In the genomic region with DNA sequence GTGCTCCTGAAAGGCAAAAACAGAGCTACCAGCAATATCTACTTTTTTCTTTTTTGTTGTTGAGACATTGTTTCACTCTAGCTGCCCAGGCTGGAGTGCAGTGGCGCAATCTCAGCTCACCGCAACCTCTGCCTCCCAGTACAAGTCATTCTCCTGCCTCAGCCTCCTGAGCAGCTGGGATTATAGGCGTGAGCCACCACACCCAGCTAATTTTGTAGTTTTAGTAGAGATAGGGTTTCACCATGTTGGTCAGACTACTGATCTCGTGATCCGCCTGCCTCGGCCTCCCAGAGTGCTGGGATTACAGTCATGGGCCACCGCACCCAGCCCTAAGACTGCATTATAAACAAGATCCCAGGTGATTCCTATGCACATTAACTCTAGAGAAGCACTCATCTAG, we compare ENCODE assay signal across 20 cellular contexts. TPM values are rescaled to one million over a fixed set of nuclear protein-coding genes. Genes with fewer than 3 reads are reported as not detected.
DNase-seq lines count a peak whose midpoint lies in the region; ATAC-seq, FAIRE-seq and TF ChIP-seq lines count a peak whose summit lies in the region.
"Had no signal": no experiment of that assay in that cellular context is flagged by ENCODE, and none has a peak within 500 bp of the region (broad histone marks: within the 10 kb centered on the region; RNA-seq: fewer than 3 reads in every experiment).

No MANE protein-coding gene starts in this region.

- no peaks in the 10 kb centered on the region for H3K4me1 ChIP-seq in endodermal cell (ENCODE audit: control insufficient read depth, insufficient read depth, low read length)

- no peak for FAIRE-seq in GM19239 (lab: Jason Lieb, UNC)
- FAIRE-seq: D721Med had no signal

- H3K27ac Mint-ChIP-seq in endodermal cell (peak overlapping the region; percentile 67), nephron (peak overlapping the region; percentile 22 to 87 (median 47))
- no peak overlapping the region for H3K27ac Mint-ChIP-seq in stimulated activated memory B cell treated with anti-CD40 and anti-IgM and Interleukin-4, amounts not matched to agents 10 μg/mL and 1 μg/mL and 100 μg/mL, for 72 hours
- H3K27ac Mint-ChIP-seq: CD4-positive, alpha-beta T cell; IgD-negative memory B cell had no signal

- H3K4me3 Mint-ChIP-seq in endodermal cell (no peak overlapping the region), nephron (no peak overlapping the region)
- H3K4me3 Mint-ChIP-seq in stimulated activated memory B cell treated with anti-CD40 and anti-IgM and Interleukin-4, amounts not matched to agents 10 μg/mL and 1 μg/mL and 100 μg/mL, for 72 hours = no peak overlapping the region
- H3K4me3 Mint-ChIP-seq: CD4-positive, alpha-beta T cell; IgD-negative memory B cell had no signal

- peaks cover 26% of the 10 kb centered on the region for H3K36me3 ChIP-seq in endodermal cell (ENCODE audit: control insufficient read depth, insufficient read depth, low read length)

- H3K4me3 ChIP-seq in endodermal cell (ENCODE audit: low read length) = no peak overlapping the region
- H3K4me3 ChIP-seq: SK-N-MC had no signal

- TF ChIP-seq CTCF in C4-2B (conservative IDR thresholded peaks at IDR 0.05) = no peak
- no peak for TF ChIP-seq CTCF in endodermal cell (conservative IDR thresholded peaks at IDR 0.05)
- TF ChIP-seq CTCF in nephron (IDR thresholded peaks at IDR 0.05; ENCODE audit: unreplicated experiment in 3 of 3) = no peak

- peaks cover 31% of the 10 kb centered on the region for H3K4me1 Mint-ChIP-seq in endodermal cell
- peaks cover 42% of the 10 kb centered on the region for H3K4me1 Mint-ChIP-seq in nephron
- H3K4me1 Mint-ChIP-seq in stimulated activated memory B cell treated with anti-CD40 and anti-IgM and Interleukin-4, amounts not matched to agents 10 μg/mL and 1 μg/mL and 100 μg/mL, for 72 hours = peaks cover 13% of the 10 kb centered on the region

- peaks cover 45% of the 10 kb centered on the region for H3K36me3 Mint-ChIP-seq in endodermal cell (ENCODE audit: low read depth)
- H3K36me3 Mint-ChIP-seq in nephron (ENCODE audit: low read depth) = peaks cover 14% of the 10 kb centered on the region
- H3K36me3 Mint-ChIP-seq in stimulated activated memory B cell treated with anti-CD40 and anti-IgM and Interleukin-4, amounts not matched to agents 10 μg/mL and 1 μg/mL and 100 μg/mL, for 72 hours = peaks cover 11% of the 10 kb centered on the region
- H3K36me3 Mint-ChIP-seq: IgD-negative memory B cell had no signal

- 92 to 97% methylated on average over 4 to 7 of the region's 7 CpGs for WGBS in endodermal cell (ENCODE audit: insufficient coverage in 1 of 2, insufficient read length in 1 of 2), 2 experiments

- H3K9me3 Mint-ChIP-seq in endodermal cell (no peaks in the 10 kb centered on the region), nephron (peaks cover 4% of the 10 kb centered on the region)
- H3K9me3 Mint-ChIP-seq in stimulated activated memory B cell treated with anti-CD40 and anti-IgM and Interleukin-4, amounts not matched to agents 10 μg/mL and 1 μg/mL and 100 μg/mL, for 72 hours = no peaks in the 10 kb centered on the region
- H3K9me3 Mint-ChIP-seq: CD4-positive, alpha-beta T cell; IgD-negative memory B cell had no signal

- H3K27me3 ChIP-seq in endodermal cell (ENCODE audit: control insufficient read depth, insufficient read depth, low read length, poor library complexity, severe bottlenecking) = no peaks in the 10 kb centered on the region

- DNase-seq in NCI-H69 (lab: John Stamatoyannopoulos, UW) (peak; percentile 66), endodermal cell (no peak), T-helper 1 cell (no peak), GM19239 (ENCODE audit: insufficient read length, low spot score) (no peak)
- DNase-seq: CD4-positive, alpha-beta T cell; DND-41; GDM1; NCI-H1436 treated with DMSO at 0.1 percent for 48 hours; NCI-H2081 treated with DMSO at 0.1 percent for 48 hours; NCI-H345; NCI-H526 treated with DMSO at 0.1 percent for 48 hours; NK-92 treated with Interleukin-12 subunit alpha and Interleukin-12 subunit beta, amount 100 ng/mL, for 24 hours had no signal

- no peaks in the 10 kb centered on the region for H3K9me3 ChIP-seq in endodermal cell (ENCODE audit: control insufficient read depth, low read length)

- H3K27me3 Mint-ChIP-seq in endodermal cell (ENCODE audit: insufficient read depth) = no peaks in the 10 kb centered on the region
- no peaks in the 10 kb centered on the region for H3K27me3 Mint-ChIP-seq in nephron (ENCODE audit: low read depth)
- H3K27me3 Mint-ChIP-seq in stimulated activated memory B cell treated with anti-CD40 and anti-IgM and Interleukin-4, amounts not matched to agents 10 μg/mL and 1 μg/mL and 100 μg/mL, for 72 hours = no peaks in the 10 kb centered on the region
- H3K27me3 Mint-ChIP-seq: CD4-positive, alpha-beta T cell; IgD-negative memory B cell had no signal

- H3K27ac ChIP-seq in C4-2B (peak overlapping the region; percentile 46), endodermal cell (ENCODE audit: low read depth, low read length) (no peak overlapping the region)
- H3K27ac ChIP-seq: SK-N-MC had no signal

- H3K9ac ChIP-seq in endodermal cell (ENCODE audit: extremely low read depth, low read length, poor library complexity, severe bottlenecking) = no peak overlapping the region

- ATAC-seq in GM21515 (IDR thresholded peaks at IDR 0.05; ENCODE audit: unreplicated experiment) = no peak
- no peak for ATAC-seq in stimulated activated memory B cell treated with anti-CD40 and anti-IgM and Interleukin-4, amounts not matched to agents 10 μg/mL and 1 μg/mL and 100 μg/mL, for 72 hours
- ATAC-seq: Right ventricle myocardium inferior had no signal

RNA-seq across cellular contexts. Expression of gene PLPP1, which starts 17.0 kb away (rescaled TPM):
- 100 to 1,000 TPM in 1 of 2 donors, 10 to 100 TPM in 1; 29.0 to 100 TPM for total RNA-seq in endodermal cell
- 30.1 TPM for polyA plus RNA-seq in endodermal cell (2013, experiment 1 of 2)
- polyA plus RNA-seq in endodermal cell (2013, experiment 2 of 2) = 26.8 TPM
